Comparison of ENCODE assay signal across 8 cellular contexts in genomic region chrX:13937370-13938052, GRCh38.
DNase-seq lines count a peak whose midpoint lies in the region; ATAC-seq and TF ChIP-seq lines count a peak whose summit lies in the region.

No MANE protein-coding gene starts in this region.

- H3K79me2 ChIP-seq in parathyroid adenoma, result no peaks in the 10 kb centered on the region

- TF ChIP-seq CTCF in fibroblast of the aortic adventitia (IDR thresholded peaks at IDR 0.05; ENCODE audit: insufficient read depth, low read length) (no peak), parathyroid adenoma (IDR thresholded peaks at IDR 0.05) (no peak)

- peak overlapping the region; percentile 78 for H3K4me3 ChIP-seq in SK-N-MC
- H3K4me3 ChIP-seq in fibroblast of the aortic adventitia (ENCODE audit: low read depth, low read length), result peak overlapping the region; percentile 55
- peak overlapping the region; percentile 52 for H3K4me3 ChIP-seq in parathyroid adenoma (ENCODE audit: low read depth, low read length)

- H3K9ac ChIP-seq in SK-N-MC (ENCODE audit: insufficient read length), result peak overlapping the region; percentile 45
- no peak overlapping the region for H3K9ac ChIP-seq in parathyroid adenoma

- H3K27ac ChIP-seq in SK-N-MC, result no peak overlapping the region
- no peak overlapping the region for H3K27ac ChIP-seq in parathyroid adenoma

- H3K4me2 ChIP-seq in parathyroid adenoma (ENCODE audit: low read length), result peak overlapping the region; percentile 66

- no peaks in the 10 kb centered on the region for H3K27me3 ChIP-seq in parathyroid adenoma (ENCODE audit: control insufficient read depth, insufficient read depth, low read length)

- ATAC-seq in GM18502 (IDR thresholded peaks at IDR 0.05; ENCODE audit: poor library complexity, unreplicated experiment), result no peak

- H3K36me3 ChIP-seq in SK-N-MC (ENCODE audit: insufficient read depth, low read length) (no peaks in the 10 kb centered on the region), parathyroid adenoma (ENCODE audit: control insufficient read depth, insufficient read depth, low read length) (no peaks in the 10 kb centered on the region)

- no peaks in the 10 kb centered on the region for H3K9me3 ChIP-seq in SK-N-MC (ENCODE audit: low read depth, low read length)
- H3K9me3 ChIP-seq in parathyroid adenoma (ENCODE audit: control insufficient read depth, low read length), result no peaks in the 10 kb centered on the region

- H2AFZ ChIP-seq in parathyroid adenoma, result peak overlapping the region; percentile 76

- no peaks in the 10 kb centered on the region for H3K4me1 ChIP-seq in parathyroid adenoma

- peak; percentile 19 for DNase-seq in NCI-H510A treated with DMSO at 0.1 percent for 48 hours (lab: John Stamatoyannopoulos, UW)
- DNase-seq in NCI-H510A (lab: John Stamatoyannopoulos, UW), result no peak
- no peak for DNase-seq in SK-N-MC (ENCODE audit: low read depth, low spot score)
- DNase-seq in fibroblast of the aortic adventitia (ENCODE audit: low read depth), result peak; percentile 19
- no peak for DNase-seq in LoVo (ENCODE audit: low spot score)
- DNase-seq in SHP77 treated with DMSO at 0.1 percent for 48 hours (lab: John Stamatoyannopoulos, UW), result no peak

Comparison
In these comparisons a context has a peak if more than half of its experiments do, and no peak if none do; other contexts are left out.
1. DNase-seq: peak in NCI-H510A treated with DMSO at 0.1 percent for 48 hours (single experiment) and fibroblast of the aortic adventitia (single experiment); none in NCI-H510A (single experiment), SK-N-MC (single experiment), LoVo (single experiment) and SHP77 treated with DMSO at 0.1 percent for 48 hours (single experiment).
2. Peak in every context shown above with its lines, with median percentiles within 50 percentile points of each other: H3K4me3 ChIP-seq.